Comparison of ENCODE assay signal across 8 cellular contexts in the genomic region with DNA sequence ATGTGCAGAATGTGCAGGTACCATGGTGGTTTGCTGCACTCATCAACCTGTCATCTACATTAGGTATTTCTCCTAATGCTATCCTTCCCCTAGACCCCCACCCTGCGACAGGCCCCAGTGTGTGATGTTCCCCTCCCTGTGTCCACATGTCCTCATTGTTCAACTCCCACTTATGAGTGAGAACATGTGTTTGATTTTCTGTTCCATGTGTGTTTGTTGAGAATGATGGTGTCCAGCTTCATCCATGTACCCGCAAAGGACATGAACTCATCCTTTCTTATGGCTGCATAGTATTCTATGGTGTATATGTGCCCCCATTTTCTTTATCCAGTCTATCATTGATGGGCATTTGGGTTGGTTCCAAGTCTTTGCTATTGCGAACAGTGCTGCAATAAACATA.
DNase-seq lines count a peak whose midpoint lies in the region; ATAC-seq and TF ChIP-seq lines count a peak whose summit lies in the region.
"Not testable (repeated sequence)": the region's sequence is repeated elsewhere in the genome, so short reads cannot be mapped to it uniquely, and the experiment has no call there.

No MANE protein-coding gene starts in this region.

- H3K27ac ChIP-seq in C4-2B = peak overlapping the region; percentile 74
- not testable (repeated sequence) for H3K27ac ChIP-seq in HEK293 (ENCODE audit: extremely low read depth, low read depth, low read length)
- H3K27ac ChIP-seq in VCaP = peak overlapping the region; percentile 86

- POLR2A ChIA-PET in HEK293 (lab: Yijun Ruan, JAX); activated CD8-positive, alpha-beta T cell treated with anti-CD3 and anti-CD28 coated beads for 36 hours (lab: Charles Lee): not testable (repeated sequence)

- CTCF ChIA-PET in HEK293 (lab: Yijun Ruan, JAX); activated CD8-positive, alpha-beta T cell treated with anti-CD3 and anti-CD28 coated beads for 36 hours (lab: Charles Lee): not testable (repeated sequence)

- peak overlapping the region; percentile 41 for H3K27ac Mint-ChIP-seq in activated CD8-positive, alpha-beta T cell treated with anti-CD3 and anti-CD28 coated beads for 36 hours
- not testable (repeated sequence) for H3K27ac Mint-ChIP-seq in activated T-cell treated with anti-CD3 and anti-CD28 coated beads, Interleukin-2, amount 50 U/mL, for 72 hours
- peak overlapping the region; percentile 91 for H3K27ac Mint-ChIP-seq in activated naive CD4-positive, alpha-beta T cell treated with anti-CD3 and anti-CD28 coated beads, Interleukin-2, amount 50 U/mL, for 24 hours
- peak overlapping the region; percentile 65 to 87 (median 76) for H3K27ac Mint-ChIP-seq in immature natural killer cell
- peak overlapping the region; percentile 92 for H3K27ac Mint-ChIP-seq in stimulated activated effector memory CD8-positive, alpha-beta T cell treated with anti-CD3 and anti-CD28 coated beads, Interleukin-12 subunit alpha, Interleukin-12 subunit beta, amount 100 ng/mL, for 72 hours

- TF ChIP-seq CTCF in C4-2B (conservative IDR thresholded peaks at IDR 0.05); HEK293 (tag by site-specific recombination; IDR thresholded peaks at IDR 0.05); VCaP (conservative IDR thresholded peaks at IDR 0.05); activated CD8-positive, alpha-beta T cell treated with anti-CD3 and anti-CD28 coated beads for 36 hours (IDR thresholded peaks at IDR 0.05): not testable (repeated sequence)

- H3K27me3 Mint-ChIP-seq in activated CD8-positive, alpha-beta T cell treated with anti-CD3 and anti-CD28 coated beads for 36 hours; activated T-cell treated with anti-CD3 and anti-CD28 coated beads, Interleukin-2, amount 50 U/mL, for 72 hours (ENCODE audit: low read depth); activated naive CD4-positive, alpha-beta T cell treated with anti-CD3 and anti-CD28 coated beads, Interleukin-2, amount 50 U/mL, for 24 hours; immature natural killer cell (ENCODE audit: low read depth in 3 of 3): not testable (repeated sequence)

- not testable (repeated sequence) for H3K4me3 Mint-ChIP-seq in activated CD8-positive, alpha-beta T cell treated with anti-CD3 and anti-CD28 coated beads for 36 hours
- H3K4me3 Mint-ChIP-seq in activated T-cell treated with anti-CD3 and anti-CD28 coated beads, Interleukin-2, amount 50 U/mL, for 72 hours = peak overlapping the region; percentile 56 to 66
- peak overlapping the region; percentile 71 for H3K4me3 Mint-ChIP-seq in activated naive CD4-positive, alpha-beta T cell treated with anti-CD3 and anti-CD28 coated beads, Interleukin-2, amount 50 U/mL, for 24 hours
- H3K4me3 Mint-ChIP-seq in immature natural killer cell = peak overlapping the region; percentile 51 to 70 (median 69)
- peak overlapping the region; percentile 55 for H3K4me3 Mint-ChIP-seq in stimulated activated effector memory CD8-positive, alpha-beta T cell treated with anti-CD3 and anti-CD28 coated beads, Interleukin-12 subunit alpha, Interleukin-12 subunit beta, amount 100 ng/mL, for 72 hours

- H3K9me3 ChIP-seq in HEK293 (ENCODE audit: control insufficient read depth, insufficient read depth, low read depth, low read length) = not testable (repeated sequence)

- not testable (repeated sequence) for H3K36me3 ChIP-seq in HEK293 (ENCODE audit: control insufficient read depth in 2 of 2, insufficient read depth in 1 of 2, low read length in 2 of 2)

- H3K36me3 Mint-ChIP-seq in activated CD8-positive, alpha-beta T cell treated with anti-CD3 and anti-CD28 coated beads for 36 hours (ENCODE audit: low read depth); activated T-cell treated with anti-CD3 and anti-CD28 coated beads, Interleukin-2, amount 50 U/mL, for 72 hours (ENCODE audit: insufficient read depth in 2 of 2); activated naive CD4-positive, alpha-beta T cell treated with anti-CD3 and anti-CD28 coated beads, Interleukin-2, amount 50 U/mL, for 24 hours; immature natural killer cell; stimulated activated effector memory CD8-positive, alpha-beta T cell treated with anti-CD3 and anti-CD28 coated beads, Interleukin-12 subunit alpha, Interleukin-12 subunit beta, amount 100 ng/mL, for 72 hours: not testable (repeated sequence)

- not testable (repeated sequence) for H3K4me3 ChIP-seq in HEK293 (ENCODE audit: low read depth, low read length)

- intact Hi-C loops in activated CD8-positive, alpha-beta T cell treated with anti-CD3 and anti-CD28 coated beads for 36 hours (cut with micrococcal nuclease) = not testable (repeated sequence)

- not testable (repeated sequence) for H3K4me1 ChIP-seq in HEK293 (ENCODE audit: control insufficient read depth, insufficient read depth, low read length)

- H3K9me3 Mint-ChIP-seq in activated CD8-positive, alpha-beta T cell treated with anti-CD3 and anti-CD28 coated beads for 36 hours; activated T-cell treated with anti-CD3 and anti-CD28 coated beads, Interleukin-2, amount 50 U/mL, for 72 hours; activated naive CD4-positive, alpha-beta T cell treated with anti-CD3 and anti-CD28 coated beads, Interleukin-2, amount 50 U/mL, for 24 hours; immature natural killer cell; stimulated activated effector memory CD8-positive, alpha-beta T cell treated with anti-CD3 and anti-CD28 coated beads, Interleukin-12 subunit alpha, Interleukin-12 subunit beta, amount 100 ng/mL, for 72 hours: not testable (repeated sequence)

- not testable (repeated sequence) for DNase-seq in activated CD8-positive, alpha-beta T cell treated with anti-CD3 and anti-CD28 coated beads for 36 hours; activated T-cell treated with anti-CD3 and anti-CD28 coated beads, Interleukin-2, amount 50 U/mL, for 72 hours; immature natural killer cell
- DNase-seq in stimulated activated effector memory CD8-positive, alpha-beta T cell treated with anti-CD3 and anti-CD28 coated beads, Interleukin-12 subunit alpha, Interleukin-12 subunit beta, amount 100 ng/mL, for 72 hours (ENCODE audit: low spot score in 2 of 2) = peak in 1 of 2 donors; percentile 12

- ATAC-seq in activated CD8-positive, alpha-beta T cell treated with anti-CD3 and anti-CD28 coated beads for 36 hours; activated T-cell treated with anti-CD3 and anti-CD28 coated beads, Interleukin-2, amount 50 U/mL, for 72 hours (replicated peaks in 1 of 2); stimulated activated effector memory CD8-positive, alpha-beta T cell treated with anti-CD3 and anti-CD28 coated beads, Interleukin-12 subunit alpha, Interleukin-12 subunit beta, amount 100 ng/mL, for 72 hours: not testable (repeated sequence)

- peaks cover 28% of the 10 kb centered on the region for H3K4me1 Mint-ChIP-seq in activated CD8-positive, alpha-beta T cell treated with anti-CD3 and anti-CD28 coated beads for 36 hours (ENCODE audit: low read depth)
- peaks cover 48% of the 10 kb centered on the region for H3K4me1 Mint-ChIP-seq in activated T-cell treated with anti-CD3 and anti-CD28 coated beads, Interleukin-2, amount 50 U/mL, for 72 hours (ENCODE audit: low read depth)
- H3K4me1 Mint-ChIP-seq in activated naive CD4-positive, alpha-beta T cell treated with anti-CD3 and anti-CD28 coated beads, Interleukin-2, amount 50 U/mL, for 24 hours = peaks cover 22% of the 10 kb centered on the region
- H3K4me1 Mint-ChIP-seq in immature natural killer cell = peaks cover 20 to 27% of the 10 kb centered on the region in 2 donors
- H3K4me1 Mint-ChIP-seq in stimulated activated effector memory CD8-positive, alpha-beta T cell treated with anti-CD3 and anti-CD28 coated beads, Interleukin-12 subunit alpha, Interleukin-12 subunit beta, amount 100 ng/mL, for 72 hours = peaks cover 46% of the 10 kb centered on the region

TF ChIP-seq in HEK293, 187 proteins besides CTCF, POLR2A, EP300 and RAD21:
- TF ChIP-seq ZNF146 (tag by site-specific recombination; IDR thresholded peaks at IDR 0.05) = peak; percentile 36; the same call in 1 of the 2 replicates
